Comparison of ENCODE assay signal across 1 cellular context in the genomic region with DNA sequence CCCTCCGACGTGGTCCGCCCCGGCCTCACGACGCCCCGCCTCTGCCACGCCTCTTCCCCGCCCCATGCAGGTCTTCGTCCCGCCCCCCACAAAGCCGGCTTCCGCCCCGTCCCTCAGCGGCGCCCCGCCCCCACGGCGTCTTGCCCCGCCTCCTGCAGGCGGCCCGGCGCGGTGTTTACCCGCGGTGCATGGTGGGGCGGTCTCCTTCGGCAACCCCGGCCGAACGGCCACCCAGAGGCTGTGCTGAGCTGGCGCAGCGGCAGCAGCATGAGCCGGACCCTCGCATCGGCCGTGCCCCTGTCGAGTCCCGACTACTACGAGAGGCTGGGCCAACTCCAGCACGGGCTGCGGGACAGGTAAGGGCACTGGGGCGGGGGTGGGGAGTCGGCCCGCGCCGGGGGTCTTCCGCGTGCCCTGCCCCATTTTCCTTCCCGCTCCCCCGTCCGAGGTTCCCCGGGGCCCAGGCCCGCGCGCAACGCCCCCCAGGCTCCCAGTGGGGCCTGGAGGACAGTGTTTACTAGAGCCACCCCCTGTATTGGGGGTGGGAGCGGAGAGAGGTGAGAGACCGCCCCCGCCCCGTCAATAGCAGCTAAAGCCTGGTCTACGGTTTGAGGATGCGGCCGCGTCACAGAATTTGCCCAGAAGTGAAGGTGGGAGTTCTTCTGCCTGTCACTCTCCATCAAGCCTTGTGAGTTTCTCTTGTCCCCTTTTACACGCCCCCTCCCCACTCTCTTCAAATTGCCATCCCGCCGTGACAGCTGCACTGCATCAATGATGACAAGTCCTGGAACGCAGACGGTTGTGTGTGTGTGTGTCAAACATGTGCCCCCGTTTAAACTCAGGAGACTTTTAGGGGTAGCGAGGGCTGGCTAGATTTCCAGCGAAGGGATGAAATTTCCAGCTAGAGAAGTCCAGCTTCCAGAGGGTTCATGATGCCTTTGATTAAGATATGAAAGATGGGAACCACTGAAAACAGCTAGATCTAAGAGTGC.
A peak's percentile ranks its signal among the peaks of the same experiment; 100 is the strongest.
TF ChIP-seq lines count a peak whose summit lies in the region.

A gene with protein sequence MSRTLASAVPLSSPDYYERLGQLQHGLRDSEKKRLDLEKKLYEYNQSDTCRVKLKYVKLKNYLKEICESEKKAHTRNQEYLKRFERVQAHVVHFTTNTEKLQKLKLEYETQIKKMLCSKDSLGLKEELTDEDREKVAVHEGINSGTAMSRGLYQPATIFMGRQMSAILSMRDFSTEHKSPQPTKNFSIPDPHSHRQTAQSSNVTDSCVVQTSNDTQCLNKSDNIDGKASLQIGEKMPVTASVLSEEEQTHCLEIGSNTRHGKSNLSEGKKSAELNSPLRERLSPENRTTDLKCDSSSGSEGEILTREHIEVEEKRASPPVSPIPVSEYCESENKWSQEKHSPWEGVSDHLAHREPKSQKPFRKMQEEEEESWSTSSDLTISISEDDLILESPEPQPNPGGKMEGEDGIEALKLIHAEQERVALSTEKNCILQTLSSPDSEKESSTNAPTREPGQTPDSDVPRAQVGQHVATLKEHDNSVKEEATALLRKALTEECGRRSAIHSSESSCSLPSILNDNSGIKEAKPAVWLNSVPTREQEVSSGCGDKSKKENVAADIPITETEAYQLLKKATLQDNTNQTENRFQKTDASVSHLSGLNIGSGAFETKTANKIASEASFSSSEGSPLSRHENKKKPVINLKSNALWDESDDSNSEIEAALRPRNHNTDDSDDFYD (plus strand): TSS at position 234 of the 992 bp plus-strand sequence. CDS start 34 bp downstream, at position 268.

TF ChIP-seq in HepG2, 621 proteins besides CTCF, POLR2A, EP300 and RAD21 (continued from another document and continues in another):
- TF ChIP-seq, protein P1, sequence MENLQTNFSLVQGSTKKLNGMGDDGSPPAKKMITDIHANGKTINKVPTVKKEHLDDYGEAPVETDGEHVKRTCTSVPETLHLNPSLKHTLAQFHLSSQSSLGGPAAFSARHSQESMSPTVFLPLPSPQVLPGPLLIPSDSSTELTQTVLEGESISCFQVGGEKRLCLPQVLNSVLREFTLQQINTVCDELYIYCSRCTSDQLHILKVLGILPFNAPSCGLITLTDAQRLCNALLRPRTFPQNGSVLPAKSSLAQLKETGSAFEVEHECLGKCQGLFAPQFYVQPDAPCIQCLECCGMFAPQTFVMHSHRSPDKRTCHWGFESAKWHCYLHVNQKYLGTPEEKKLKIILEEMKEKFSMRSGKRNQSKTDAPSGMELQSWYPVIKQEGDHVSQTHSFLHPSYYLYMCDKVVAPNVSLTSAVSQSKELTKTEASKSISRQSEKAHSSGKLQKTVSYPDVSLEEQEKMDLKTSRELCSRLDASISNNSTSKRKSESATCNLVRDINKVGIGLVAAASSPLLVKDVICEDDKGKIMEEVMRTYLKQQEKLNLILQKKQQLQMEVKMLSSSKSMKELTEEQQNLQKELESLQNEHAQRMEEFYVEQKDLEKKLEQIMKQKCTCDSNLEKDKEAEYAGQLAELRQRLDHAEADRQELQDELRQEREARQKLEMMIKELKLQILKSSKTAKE (CRISPR knock-in tag; IDR thresholded peaks at IDR 0.05; ENCODE audit: borderline replicate concordance) = peak; percentile 88
- TF ChIP-seq, protein P2, sequence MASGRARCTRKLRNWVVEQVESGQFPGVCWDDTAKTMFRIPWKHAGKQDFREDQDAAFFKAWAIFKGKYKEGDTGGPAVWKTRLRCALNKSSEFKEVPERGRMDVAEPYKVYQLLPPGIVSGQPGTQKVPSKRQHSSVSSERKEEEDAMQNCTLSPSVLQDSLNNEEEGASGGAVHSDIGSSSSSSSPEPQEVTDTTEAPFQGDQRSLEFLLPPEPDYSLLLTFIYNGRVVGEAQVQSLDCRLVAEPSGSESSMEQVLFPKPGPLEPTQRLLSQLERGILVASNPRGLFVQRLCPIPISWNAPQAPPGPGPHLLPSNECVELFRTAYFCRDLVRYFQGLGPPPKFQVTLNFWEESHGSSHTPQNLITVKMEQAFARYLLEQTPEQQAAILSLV (CRISPR knock-in tag; IDR thresholded peaks at IDR 0.05; ENCODE audit: borderline replicate concordance) = peak; percentile 68
- TF ChIP-seq YY1 (IDR thresholded peaks at IDR 0.05; ENCODE audit: insufficient read depth, insufficient replicate concordance, low read depth, low read length) (peak; percentile 81), ZNF891 (CRISPR knock-in tag; IDR thresholded peaks at IDR 0.05) (peak; percentile 69; the same call in 1 of the 2 replicates), HOXA9 (CRISPR knock-in tag; IDR thresholded peaks at IDR 0.05; ENCODE audit: borderline replicate concordance) (peak; percentile 44; the same call in 1 of the 2 replicates), ZNF816 (CRISPR knock-in tag; IDR thresholded peaks at IDR 0.05; ENCODE audit: borderline replicate concordance) (0 out of 2 replicates have a peak, but pooled peaks have one; percentile 75), ZFAT (CRISPR knock-in tag; conservative IDR thresholded peaks at IDR 0.05) (peak; percentile 49; the same call in 1 of the 2 replicates), ZFY (CRISPR knock-in tag; IDR thresholded peaks at IDR 0.05) (peak; percentile 97), ZNF326 (CRISPR knock-in tag; IDR thresholded peaks at IDR 0.05; ENCODE audit: borderline replicate concordance) (0 out of 2 replicates have a peak, but pooled peaks have one; percentile 20), RBFOX2 (IDR thresholded peaks at IDR 0.05; ENCODE audit: low read depth, low read length) (peak; percentile 99), MYNN (CRISPR knock-in tag; IDR thresholded peaks at IDR 0.05; ENCODE audit: low read depth) (no peak), SRSF1 (optimal IDR thresholded peaks at IDR 0.05; ENCODE audit: low read depth, low read length) (peak; percentile 91), HMG20B (CRISPR knock-in tag; conservative IDR thresholded peaks at IDR 0.05) (no peak), ZNF75D (CRISPR knock-in tag; IDR thresholded peaks at IDR 0.05; ENCODE audit: borderline replicate concordance) (no peak), GATA4 (IDR thresholded peaks at IDR 0.05; ENCODE audit: borderline replicate concordance, low read depth) (peak; percentile 86), TFDP2 (CRISPR knock-in tag; IDR thresholded peaks at IDR 0.05) (peak; percentile 61), NONO (IDR thresholded peaks at IDR 0.05) (no peak), NONO (CRISPR knock-in tag; conservative IDR thresholded peaks at IDR 0.05) (peak; percentile 98), ZNF383 (CRISPR knock-in tag; IDR thresholded peaks at IDR 0.05; ENCODE audit: borderline replicate concordance) (peak; percentile 86; the same call in 1 of the 2 replicates), ZNF772 (CRISPR knock-in tag; IDR thresholded peaks at IDR 0.05) (peak; percentile 29; the same call in 1 of the 2 replicates), KLF16 (CRISPR knock-in tag; IDR thresholded peaks at IDR 0.05) (peak in 1 of 2 experiments; percentile 78; a peak in 1 of 4 replicates), SP140L (CRISPR knock-in tag; IDR thresholded peaks at IDR 0.05; ENCODE audit: borderline replicate concordance) (no peak), ZNF564 (CRISPR knock-in tag; IDR thresholded peaks at IDR 0.05) (peak; percentile 77; the same call in 1 of the 2 replicates), MAX (IDR thresholded peaks at IDR 0.05) (peak; percentile 90), ZNF207 (IDR thresholded peaks at IDR 0.05; ENCODE audit: borderline replicate concordance) (no peak), MIER2 (CRISPR knock-in tag; IDR thresholded peaks at IDR 0.05) (peak; percentile 15; the same call in 1 of the 2 replicates), CEBPZ (IDR thresholded peaks at IDR 0.05; ENCODE audit: low read length) (no peak), TAF1 (CRISPR knock-in tag; IDR thresholded peaks at IDR 0.05) (peak; percentile 94), CAMTA2 (CRISPR knock-in tag; IDR thresholded peaks at IDR 0.05; ENCODE audit: borderline replicate concordance) (no peak; the same call in 1 of the 2 replicates), ZNF720 (CRISPR knock-in tag; IDR thresholded peaks at IDR 0.05) (no peak), ZNF350 (CRISPR knock-in tag; IDR thresholded peaks at IDR 0.05; ENCODE audit: borderline replicate concordance, low read depth) (peak; percentile 79), KLF9 (CRISPR knock-in tag; IDR thresholded peaks at IDR 0.05; ENCODE audit: low read depth) (peak; percentile 50; the same call in 1 of the 2 replicates), FOXK2 (IDR thresholded peaks at IDR 0.05) (peak; percentile 97), TEF (CRISPR knock-in tag; IDR thresholded peaks at IDR 0.05) (no peak)
- TF ChIP-seq, protein P3, sequence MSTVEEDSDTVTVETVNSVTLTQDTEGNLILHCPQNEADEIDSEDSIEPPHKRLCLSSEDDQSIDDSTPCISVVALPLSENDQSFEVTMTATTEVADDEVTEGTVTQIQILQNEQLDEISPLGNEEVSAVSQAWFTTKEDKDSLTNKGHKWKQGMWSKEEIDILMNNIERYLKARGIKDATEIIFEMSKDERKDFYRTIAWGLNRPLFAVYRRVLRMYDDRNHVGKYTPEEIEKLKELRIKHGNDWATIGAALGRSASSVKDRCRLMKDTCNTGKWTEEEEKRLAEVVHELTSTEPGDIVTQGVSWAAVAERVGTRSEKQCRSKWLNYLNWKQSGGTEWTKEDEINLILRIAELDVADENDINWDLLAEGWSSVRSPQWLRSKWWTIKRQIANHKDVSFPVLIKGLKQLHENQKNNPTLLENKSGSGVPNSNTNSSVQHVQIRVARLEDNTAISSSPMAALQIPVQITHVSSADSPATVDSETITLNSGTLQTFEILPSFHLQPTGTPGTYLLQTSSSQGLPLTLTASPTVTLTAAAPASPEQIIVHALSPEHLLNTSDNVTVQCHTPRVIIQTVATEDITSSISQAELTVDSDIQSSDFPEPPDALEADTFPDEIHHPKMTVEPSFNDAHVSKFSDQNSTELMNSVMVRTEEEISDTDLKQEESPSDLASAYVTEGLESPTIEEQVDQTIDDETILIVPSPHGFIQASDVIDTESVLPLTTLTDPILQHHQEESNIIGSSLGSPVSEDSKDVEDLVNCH (CRISPR knock-in tag; IDR thresholded peaks at IDR 0.05) = no peak
- TF ChIP-seq, protein P4, sequence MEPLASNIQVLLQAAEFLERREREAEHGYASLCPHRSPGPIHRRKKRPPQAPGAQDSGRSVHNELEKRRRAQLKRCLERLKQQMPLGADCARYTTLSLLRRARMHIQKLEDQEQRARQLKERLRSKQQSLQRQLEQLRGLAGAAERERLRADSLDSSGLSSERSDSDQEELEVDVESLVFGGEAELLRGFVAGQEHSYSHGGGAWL (CRISPR knock-in tag; IDR thresholded peaks at IDR 0.05) = peak; percentile 94
- TF ChIP-seq, protein P5, sequence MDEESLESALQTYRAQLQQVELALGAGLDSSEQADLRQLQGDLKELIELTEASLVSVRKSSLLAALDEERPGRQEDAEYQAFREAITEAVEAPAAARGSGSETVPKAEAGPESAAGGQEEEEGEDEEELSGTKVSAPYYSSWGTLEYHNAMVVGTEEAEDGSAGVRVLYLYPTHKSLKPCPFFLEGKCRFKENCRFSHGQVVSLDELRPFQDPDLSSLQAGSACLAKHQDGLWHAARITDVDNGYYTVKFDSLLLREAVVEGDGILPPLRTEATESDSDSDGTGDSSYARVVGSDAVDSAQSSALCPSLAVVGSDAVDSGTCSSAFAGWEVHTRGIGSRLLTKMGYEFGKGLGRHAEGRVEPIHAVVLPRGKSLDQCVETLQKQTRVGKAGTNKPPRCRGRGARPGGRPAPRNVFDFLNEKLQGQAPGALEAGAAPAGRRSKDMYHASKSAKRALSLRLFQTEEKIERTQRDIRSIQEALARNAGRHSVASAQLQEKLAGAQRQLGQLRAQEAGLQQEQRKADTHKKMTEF (CRISPR knock-in tag; IDR thresholded peaks at IDR 0.05) = peak; percentile 92
